ENCODE assay signal across 8 cellular contexts in genomic region chr9:35538361-35539234, GRCh38. TPM values are rescaled to one million over a fixed set of nuclear protein-coding genes. Genes with fewer than 3 reads are reported as not detected.
DNase-seq lines count a peak whose midpoint lies in the region; ATAC-seq and TF ChIP-seq lines count a peak whose summit lies in the region.

No MANE protein-coding gene starts in this region.

- peak overlapping the region; percentile 90 to 96 for H3K18ac ChIP-seq in mesenchymal stem cell (ENCODE audit: low read depth in 1 of 2, low read length in 2 of 2)

- peak overlapping the region in 1 of 2 experiments; percentile 83 for H3K23ac ChIP-seq in mesenchymal stem cell (ENCODE audit: low read length in 2 of 2)

- DNase-seq in NOMO-1 (lab: John Stamatoyannopoulos, UW; ENCODE audit: unreplicated experiment in 2 of 2) (peak; percentile 76 to 86), epidermal melanocyte (ENCODE audit: insufficient read length, low spot score) (peak; percentile 76), mesenchymal stem cell (peak; percentile 90), thyroid gland (peak; percentile 57 to 69), DMS114 treated with DMSO at 0.1 percent for 48 hours (lab: John Stamatoyannopoulos, UW; ENCODE audit: unreplicated experiment) (no peak)
- DNase-seq in activated T-cell treated with anti-CD3 and anti-CD28 coated beads, Interleukin-2, amount 50 U/mL, for 72 hours, result no peak

- H3K27me3 ChIP-seq in mesenchymal stem cell (ENCODE audit: control insufficient read depth in 1 of 2, insufficient read depth in 1 of 2, low read length in 2 of 2), result no peaks in the 10 kb centered on the region
- no peaks in the 10 kb centered on the region for H3K27me3 ChIP-seq in thyroid gland

- no peaks in the 10 kb centered on the region for H3K9me3 Mint-ChIP-seq in activated T-cell treated with anti-CD3 and anti-CD28 coated beads, Interleukin-2, amount 50 U/mL, for 72 hours

- H2AK5ac ChIP-seq in mesenchymal stem cell (ENCODE audit: low read length, severe bottlenecking), result peak overlapping the region; percentile 99

- peak overlapping the region; percentile 64 for H2BK120ac ChIP-seq in mesenchymal stem cell (ENCODE audit: low read depth, low read length)

- peak overlapping the region; percentile 75 to 90 for H3K4ac ChIP-seq in mesenchymal stem cell (ENCODE audit: low read depth in 1 of 2, low read length in 2 of 2)

- no peaks in the 10 kb centered on the region for H3K27me3 Mint-ChIP-seq in activated T-cell treated with anti-CD3 and anti-CD28 coated beads, Interleukin-2, amount 50 U/mL, for 72 hours (ENCODE audit: low read depth)

- H3K14ac ChIP-seq in mesenchymal stem cell (ENCODE audit: low read length in 2 of 2), result peak overlapping the region in 1 of 2 experiments; percentile 89

- H3K36me3 Mint-ChIP-seq in activated T-cell treated with anti-CD3 and anti-CD28 coated beads, Interleukin-2, amount 50 U/mL, for 72 hours (ENCODE audit: insufficient read depth in 2 of 2), result no peaks in the 10 kb centered on the region

- WGBS in mesenchymal stem cell, result 6% methylated on average over 18 of the region's 18 CpGs
- 12 to 32% methylated on average over 13 to 18 of the region's 18 CpGs for WGBS in thyroid gland, 2 donors

- peak overlapping the region; percentile 84 for H3K9ac ChIP-seq in mesenchymal stem cell (ENCODE audit: low read length)

- no peak overlapping the region for H3K27ac Mint-ChIP-seq in activated T-cell treated with anti-CD3 and anti-CD28 coated beads, Interleukin-2, amount 50 U/mL, for 72 hours

- no peak overlapping the region for H3K4me3 Mint-ChIP-seq in activated T-cell treated with anti-CD3 and anti-CD28 coated beads, Interleukin-2, amount 50 U/mL, for 72 hours

- H3K9me3 ChIP-seq in mesenchymal stem cell (ENCODE audit: control insufficient read depth, low read length) (no peaks in the 10 kb centered on the region), thyroid gland (no peaks in the 10 kb centered on the region)

- TF ChIP-seq POLR2A in thyroid gland (IDR thresholded peaks at IDR 0.05), result peak in 1 of 2 donors; percentile 40

- H3K4me1 ChIP-seq in mesenchymal stem cell (ENCODE audit: control insufficient read depth, insufficient read depth, low read depth, low read length) (peaks cover 16% of the 10 kb centered on the region), thyroid gland (peaks cover 25 to 30% of the 10 kb centered on the region in 2 donors)

- peaks cover 18% of the 10 kb centered on the region for H3K79me1 ChIP-seq in mesenchymal stem cell (replicated peaks; ENCODE audit: low read length, poor library complexity, severe bottlenecking)

- H3K4me3 ChIP-seq in mesenchymal stem cell (ENCODE audit: insufficient read depth in 1 of 2, low read depth in 1 of 2, low read length in 2 of 2) (peak overlapping the region; percentile 51 to 78), thyroid gland (replicated peaks in 1 of 3) (peak overlapping the region in 1 of 3 donors; percentile 17)

- H3K27ac ChIP-seq in mesenchymal stem cell (ENCODE audit: low read length, poor library complexity, severe bottlenecking) (peak overlapping the region; percentile 90), thyroid gland (peak overlapping the region; percentile 19 to 82 (median 76))

- no peaks in the 10 kb centered on the region for H3K4me1 Mint-ChIP-seq in activated T-cell treated with anti-CD3 and anti-CD28 coated beads, Interleukin-2, amount 50 U/mL, for 72 hours (ENCODE audit: low read depth)

- peak overlapping the region; percentile 79 for H4K8ac ChIP-seq in mesenchymal stem cell (ENCODE audit: low read length)

- H3K36me3 ChIP-seq in mesenchymal stem cell (ENCODE audit: control insufficient read depth in 1 of 2, insufficient read depth in 2 of 2, low read depth in 1 of 2, low read length in 2 of 2), result peaks cover 0 to 7% of the 10 kb centered on the region in 2 experiments
- H3K36me3 ChIP-seq in thyroid gland, result no peaks in the 10 kb centered on the region

- H2BK15ac ChIP-seq in mesenchymal stem cell (ENCODE audit: low read depth, poor library complexity, severe bottlenecking), result peak overlapping the region; percentile 85

- intact Hi-C loops in thyroid gland (cut with DNase I), result no loop called here

- peak overlapping the region; percentile 72 for H4K91ac ChIP-seq in mesenchymal stem cell (ENCODE audit: low read length)

- peak overlapping the region; percentile 79 to 95 for H2BK12ac ChIP-seq in mesenchymal stem cell (ENCODE audit: low read length in 2 of 2)

- peak overlapping the region; percentile 75 for H3K4me2 ChIP-seq in mesenchymal stem cell (ENCODE audit: low read length, poor library complexity, severe bottlenecking)

- no peak for TF ChIP-seq CTCF in thyroid gland (IDR thresholded peaks at IDR 0.05)

- no peak for ATAC-seq in HG03039 (IDR thresholded peaks at IDR 0.05; ENCODE audit: unreplicated experiment)
- ATAC-seq in activated T-cell treated with anti-CD3 and anti-CD28 coated beads, Interleukin-2, amount 50 U/mL, for 72 hours (replicated peaks in 1 of 2), result no peak
- no peak for ATAC-seq in HG03571 (IDR thresholded peaks at IDR 0.05; ENCODE audit: unreplicated experiment)

- H2BK5ac ChIP-seq in mesenchymal stem cell (ENCODE audit: low read depth, low read length, poor library complexity, severe bottlenecking), result no peak overlapping the region

- H2AFZ ChIP-seq in mesenchymal stem cell (ENCODE audit: low read depth, low read length), result no peak overlapping the region

RNA-seq across cellular contexts. Expression of gene RUSC2, which starts 48.7 kb away (rescaled TPM):
- 13.1 TPM for polyA plus RNA-seq in mesenchymal stem cell (2013, experiment 1 of 2)
- polyA plus RNA-seq in mesenchymal stem cell (2013, experiment 2 of 2), result 12.6 TPM
- total RNA-seq in thyroid gland, result 10 to 100 TPM; 15.2 to 28.2 (median 26.4) TPM
- 1 to 10 TPM; 3.8 to 5.3 TPM for total RNA-seq in activated T-cell treated with anti-CD3 and anti-CD28 coated beads, Interleukin-2, amount 50 U/mL, for 72 hours

Comparison
In these comparisons a context has a peak if more than half of its experiments do, and no peak if none do; other contexts are left out.
1. DNase-seq: peak in NOMO-1 (2 of 2), epidermal melanocyte (single experiment), mesenchymal stem cell (single experiment) and thyroid gland (2 of 2); none in activated T-cell treated with anti-CD3 and anti-CD28 coated beads, Interleukin-2, amount 50 U/mL, for 72 hours (0 of 2) and DMS114 treated with DMSO at 0.1 percent for 48 hours (single experiment).